In the genomic region with DNA sequence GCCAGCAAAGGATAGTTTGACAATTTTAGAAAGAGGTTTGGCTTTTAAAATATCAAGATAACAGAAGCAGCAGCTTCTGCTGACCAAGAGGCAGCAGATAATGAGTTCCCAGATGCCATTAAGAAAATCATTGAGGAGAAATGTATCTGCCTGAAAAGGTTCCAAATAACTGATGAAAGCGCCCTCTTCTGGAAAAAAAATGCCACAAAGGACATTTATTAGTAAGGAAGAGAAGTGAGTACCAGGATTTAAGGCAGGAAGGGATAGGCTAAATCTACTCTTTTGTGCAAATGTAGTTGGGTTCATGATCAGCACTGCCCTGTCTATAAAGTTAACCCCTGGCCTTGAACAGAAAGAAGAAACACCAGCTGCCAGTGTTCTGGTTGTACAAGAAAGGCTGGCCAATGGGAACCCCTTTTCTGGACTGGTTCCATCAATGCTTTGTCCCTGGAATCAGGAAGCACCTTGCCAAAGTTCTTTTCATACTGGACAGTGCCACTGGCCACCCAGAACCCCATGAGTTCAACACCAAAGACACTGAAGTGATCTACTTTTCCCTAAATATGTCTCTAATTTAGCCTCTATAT, we compare ENCODE assay signal across 9 cellular contexts. TPM values are rescaled to one million over a fixed set of nuclear protein-coding genes. Genes with fewer than 3 reads are reported as not detected.
DNase-seq lines count a peak whose midpoint lies in the region; ATAC-seq, FAIRE-seq and TF ChIP-seq lines count a peak whose summit lies in the region.
"Had no signal": no experiment of that assay in that cellular context is flagged by ENCODE, and none has a peak within 500 bp of the region (broad histone marks: within the 10 kb centered on the region; RNA-seq: fewer than 3 reads in every experiment).

No MANE protein-coding gene starts in this region.

- no peak overlapping the region for H3K4me3 ChIP-seq in AG10803 (ENCODE audit: low read length)
- no peak overlapping the region for H3K4me3 ChIP-seq in foreskin fibroblast (ENCODE audit: low read depth in 1 of 2, low read length in 2 of 2)

- CTCF ChIA-PET in activated naive CD4-positive, alpha-beta T cell treated with anti-CD3 and anti-CD28 coated beads for 36 hours (lab: Charles Lee), result interaction anchor here (0.8 to 1.5 kb wide), 6 partner anchors 14 to 102 kb away, joined by 3 to 9 read pairs (median 4); no protein-coding TSS in a partner anchor

- no peaks in the 10 kb centered on the region for H3K4me1 Mint-ChIP-seq in activated naive CD4-positive, alpha-beta T cell treated with anti-CD3 and anti-CD28 coated beads for 36 hours (ENCODE audit: low read depth)

- DNase-seq in AG10803 (ENCODE audit: low read depth) (peak; percentile 23), GM18507 (ENCODE audit: extremely low spot score, insufficient read length, low read depth) (no peak), RPMI8226 (peak; percentile 10), foreskin fibroblast (peak in 1 of 2 donors; percentile 25), NCI-H226 (no peak)
- no peak for DNase-seq in activated naive CD4-positive, alpha-beta T cell treated with anti-CD3 and anti-CD28 coated beads for 36 hours

- H3K4me3 Mint-ChIP-seq in activated naive CD4-positive, alpha-beta T cell treated with anti-CD3 and anti-CD28 coated beads for 36 hours, result no peak overlapping the region

- H3K36me3 Mint-ChIP-seq in activated naive CD4-positive, alpha-beta T cell treated with anti-CD3 and anti-CD28 coated beads for 36 hours (ENCODE audit: low read depth), result peaks cover 14% of the 10 kb centered on the region

- intact Hi-C loops in activated naive CD4-positive, alpha-beta T cell treated with anti-CD3 and anti-CD28 coated beads for 36 hours (cut with micrococcal nuclease), result loop anchor here (1.0 to 2.0 kb wide), 3 partner anchors 84 to 299 kb away; a partner anchor contains a TSS

- TF ChIP-seq CTCF in AG10803 (conservative IDR thresholded peaks at IDR 0.05; ENCODE audit: low read length) (peak; percentile 43), foreskin fibroblast (IDR thresholded peaks at IDR 0.05; ENCODE audit: low read depth, low read length) (peak; percentile 41)

- no peak overlapping the region for H3K27ac Mint-ChIP-seq in activated naive CD4-positive, alpha-beta T cell treated with anti-CD3 and anti-CD28 coated beads for 36 hours

- H3K9me3 Mint-ChIP-seq in activated naive CD4-positive, alpha-beta T cell treated with anti-CD3 and anti-CD28 coated beads for 36 hours, result no peaks in the 10 kb centered on the region

- no peak for ATAC-seq in GM18519 (IDR thresholded peaks at IDR 0.05; ENCODE audit: low FRiP score, unreplicated experiment)
- ATAC-seq in GM19328 (IDR thresholded peaks at IDR 0.05; ENCODE audit: unreplicated experiment), result no peak

- FAIRE-seq in GM18507 (lab: Jason Lieb, UNC), result peak; percentile 24

- no peaks in the 10 kb centered on the region for H3K27me3 Mint-ChIP-seq in activated naive CD4-positive, alpha-beta T cell treated with anti-CD3 and anti-CD28 coated beads for 36 hours (ENCODE audit: low read depth)

RNA-seq across cellular contexts. Expression of a gene that starts 40.6 kb away (rescaled TPM):
- 10 to 100 TPM; 10.8 to 12.5 TPM for total RNA-seq in activated naive CD4-positive, alpha-beta T cell treated with anti-CD3 and anti-CD28 coated beads for 36 hours

RNA-seq across cellular contexts. Expression of a gene that starts 40.7 kb away (rescaled TPM):
- 1 to 10 TPM; 5.1 to 6.2 TPM for total RNA-seq in activated naive CD4-positive, alpha-beta T cell treated with anti-CD3 and anti-CD28 coated beads for 36 hours

RNA-seq across cellular contexts. Expression of a gene that starts 54.6 kb away (rescaled TPM):
- total RNA-seq in activated naive CD4-positive, alpha-beta T cell treated with anti-CD3 and anti-CD28 coated beads for 36 hours, result not detected
- total RNA-seq: T-helper 2 cell treated with Interferon-gamma antibody and Interleukin-4, amounts not matched to agents 100 ng/mL and 5 ng/mL, for 36 hours had no signal

RNA-seq across cellular contexts. Expression of a gene that starts 57.1 kb away (rescaled TPM):
- total RNA-seq in activated naive CD4-positive, alpha-beta T cell treated with anti-CD3 and anti-CD28 coated beads for 36 hours, result 10 to 100 TPM; 23.7 to 24.5 TPM

Comparison
In these comparisons a context has a peak if more than half of its experiments do, and no peak if none do; other contexts are left out.
1. DNase-seq: peak in AG10803 (single experiment) and RPMI8226 (single experiment); none in GM18507 (single experiment), NCI-H226 (single experiment) and activated naive CD4-positive, alpha-beta T cell treated with anti-CD3 and anti-CD28 coated beads for 36 hours (single experiment).